In the genomic region with DNA sequence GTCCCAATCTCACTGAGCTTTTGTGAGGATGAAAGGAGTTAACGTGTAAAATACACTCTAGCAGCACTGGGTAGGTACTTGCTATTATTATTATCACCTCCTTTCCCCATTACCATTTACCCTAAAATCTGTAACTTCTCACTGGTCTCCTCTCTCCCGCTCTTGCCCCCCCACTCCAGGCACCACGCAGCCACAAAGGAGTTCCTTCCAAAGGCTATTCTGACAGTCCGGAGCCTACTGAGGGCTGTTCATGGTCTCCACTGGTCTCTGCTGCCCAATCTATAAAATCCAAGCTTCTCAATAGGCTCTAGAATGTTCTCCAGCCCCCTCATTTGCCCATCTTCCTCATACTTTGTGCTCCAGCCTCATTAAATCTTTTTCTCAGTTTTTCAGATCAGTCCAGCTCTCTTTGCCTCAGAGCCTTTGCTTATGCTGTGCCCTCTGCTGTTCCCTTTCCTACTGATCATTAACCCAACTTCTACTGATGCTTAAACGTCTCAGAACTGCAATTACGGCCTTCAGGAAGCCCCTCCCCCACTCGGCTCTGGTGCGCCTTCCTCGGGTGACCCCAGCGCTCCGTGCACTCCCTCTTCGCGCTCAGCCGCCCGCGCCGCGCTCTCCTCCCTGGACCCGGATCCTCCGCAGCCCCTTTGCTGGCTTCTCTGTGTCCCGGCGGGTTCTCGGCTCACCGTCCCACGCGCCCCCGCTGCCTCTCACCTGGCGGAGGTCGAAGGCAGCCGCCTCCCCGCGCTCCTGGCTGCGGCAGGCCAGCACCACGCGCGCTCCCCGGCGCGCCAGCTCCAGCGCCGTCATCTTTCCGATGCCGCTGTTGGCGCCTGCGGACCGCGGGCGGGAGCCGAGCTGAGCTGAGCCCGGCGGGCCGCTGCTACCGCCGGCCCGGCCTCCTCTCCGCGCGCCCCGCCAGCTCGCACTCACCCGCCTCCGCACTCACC, we compare ENCODE assay signal across 8 cellular contexts. TPM values are rescaled to one million over a fixed set of nuclear protein-coding genes. Genes with fewer than 3 reads are reported as not detected.
DNase-seq lines count a peak whose midpoint lies in the region; FAIRE-seq and TF ChIP-seq lines count a peak whose summit lies in the region.

No MANE protein-coding gene starts in this region.

- DNase-seq in G401 (ENCODE audit: low spot score): peak; percentile 47
- peak; percentile 35 for DNase-seq in HEK293T (ENCODE audit: extremely low spot score)
- peak; percentile 77 for DNase-seq in NB4 (ENCODE audit: low read depth)
- peak; percentile 39 for DNase-seq in T-helper 9 cell
- no peak for DNase-seq in bronchial epithelial cell (ENCODE audit: low read depth)
- peak; percentile 90 for DNase-seq in left kidney (ENCODE audit: low read depth, low spot score)
- DNase-seq in stimulated activated CD4-positive, alpha-beta T cell treated with anti-CD3 and anti-CD28 coated beads, Interleukin-4, amount 100 ng/mL, for 24 hours: peak; percentile 55
- DNase-seq in OCI-M2 (lab: John Stamatoyannopoulos, UW; ENCODE audit: unreplicated experiment): no peak

- TF ChIP-seq CTCF in NB4 (IDR thresholded peaks at IDR 0.05; ENCODE audit: low read depth, low read length): peak; percentile 3
- no peak for TF ChIP-seq CTCF in bronchial epithelial cell (IDR thresholded peaks at IDR 0.05; ENCODE audit: insufficient read depth, low read length, severe bottlenecking)

- in situ Hi-C loops in G401 (cut with HindIII; ENCODE audit: low sequenced_read_pairs): no loop called here

- H3K27me3 ChIP-seq in bronchial epithelial cell (ENCODE audit: control insufficient read depth, insufficient read depth, low read length): no peaks in the 10 kb centered on the region

- peaks cover 3% of the 10 kb centered on the region for H3K36me3 ChIP-seq in bronchial epithelial cell (ENCODE audit: control insufficient read depth, insufficient read depth, low read length)

- CTCF ChIA-PET in HEK293T (lab: Yijun Ruan, JAX): interaction anchor here (0.6 to 1.7 kb wide), 9 partner anchors 8 to 177 kb away, joined by 3 to 9 read pairs (median 5); a partner anchor contains a TSS

- no peak for TF ChIP-seq POLR2A in NB4 (IDR thresholded peaks at IDR 0.05; ENCODE audit: extremely low read depth, insufficient read length)

- H3K4me3 ChIP-seq in NB4 (ENCODE audit: low read depth, low read length) (peak overlapping the region; percentile 61), bronchial epithelial cell (ENCODE audit: low read depth, low read length) (peak overlapping the region; percentile 56)

- POLR2A ChIA-PET in HEK293T (lab: Yijun Ruan, JAX): interaction anchor here (0.9 to 3.4 kb wide), 6 partner anchors 10 to 186 kb away, joined by 3 to 10 read pairs (median 5); a partner anchor contains a TSS

- no peak for FAIRE-seq in bronchial epithelial cell (lab: Jason Lieb, UNC)

TF ChIP-seq in HEK293T, 16 proteins besides CTCF, POLR2A, EP300 and RAD21:
- TF ChIP-seq TARDBP (IDR thresholded peaks at IDR 0.05) (no peak), ARNT (IDR thresholded peaks at IDR 0.05) (no peak), L3MBTL2 (conservative IDR thresholded peaks at IDR 0.05) (peak; percentile 59)

RNA-seq across cellular contexts. Expression of a gene that starts 0.7 kb away (rescaled TPM):
- 24.7 and 30.9 TPM in 2 replicates for total RNA-seq in G401 (2014; rRNA removed; shearing (Covaris generic))
- 2.9 and 11.3 TPM in 2 replicates for total RNA-seq in bronchial epithelial cell

RNA-seq across cellular contexts. Expression of a gene that starts 4.6 kb away (rescaled TPM):
- total RNA-seq in G401 (2014; rRNA removed; shearing (Covaris generic)): 57.5 and 59.7 TPM in 2 replicates
- 24.5 TPM in 2 replicates for total RNA-seq in bronchial epithelial cell

RNA-seq across cellular contexts. Expression of a gene that starts 47.3 kb away (rescaled TPM):
- total RNA-seq in G401 (2014; rRNA removed; shearing (Covaris generic)): 52.9 and 96.8 TPM in 2 replicates
- 17.3 and 17.6 TPM in 2 replicates for total RNA-seq in bronchial epithelial cell

RNA-seq across cellular contexts. Expression of a gene that starts 49.2 kb away (rescaled TPM):
- 26.8 and 48.5 TPM in 2 replicates for total RNA-seq in G401 (2014; rRNA removed; shearing (Covaris generic))
- 5.4 and 7.1 TPM in 2 replicates for total RNA-seq in bronchial epithelial cell

RNA-seq across cellular contexts. Expression of a gene that starts 59.6 kb away (rescaled TPM):
- total RNA-seq in G401 (2014; rRNA removed; shearing (Covaris generic)): 0.86 and 8.0 TPM in 2 replicates
- 3.2 and 3.6 TPM in 2 replicates for total RNA-seq in bronchial epithelial cell

Comparison
In these comparisons a context has a peak if more than half of its experiments do, and no peak if none do; other contexts are left out.
1. DNase-seq: peak in G401 (single experiment), HEK293T (single experiment), NB4 (single experiment), T-helper 9 cell (single experiment), left kidney (single experiment) and stimulated activated CD4-positive, alpha-beta T cell treated with anti-CD3 and anti-CD28 coated beads, Interleukin-4, amount 100 ng/mL, for 24 hours (single experiment); none in bronchial epithelial cell (single experiment) and OCI-M2 (single experiment).